28 cellular contexts compared by ENCODE assay signal in genomic region chr7:136925049-136925448, GRCh38. TPM values are rescaled to one million over a fixed set of nuclear protein-coding genes. Genes with fewer than 3 reads are reported as not detected.
DNase-seq lines count a peak whose midpoint lies in the region; TF ChIP-seq lines count a peak whose summit lies in the region.
"Had no signal": no experiment of that assay in that cellular context is flagged by ENCODE, and none has a peak within 500 bp of the region (broad histone marks: within the 10 kb centered on the region; RNA-seq: fewer than 3 reads in every experiment).

No MANE protein-coding gene starts in this region.

- no peaks in the 10 kb centered on the region for H3K9me3 Mint-ChIP-seq in progenitor cell of endocrine pancreas (ENCODE audit: low read depth)
- H3K9me3 Mint-ChIP-seq: activated T-helper 1 cell treated with anti-CD3 and anti-CD28 coated beads, Interleukin-12 subunit alpha, Interleukin-12 subunit beta, Interleukin-2, Interleukin-4 antibody, amounts not matched to agents 30 ng/mL and 10 ng/mL and 1 ng/mL, durations not matched to agents 14 hours and 24 hours and 36 hours; brain; H9 had no signal

- TF ChIP-seq EP300 in suprapubic skin (IDR thresholded peaks at IDR 0.05): no peak

- TF ChIP-seq CTCF in VCaP (conservative IDR thresholded peaks at IDR 0.05) (no peak), breast epithelium (IDR thresholded peaks at IDR 0.05) (no peak), progenitor cell of endocrine pancreas (IDR thresholded peaks at IDR 0.05; ENCODE audit: unreplicated experiment) (no peak), suprapubic skin (IDR thresholded peaks at IDR 0.05) (no peak)

- no peak overlapping the region for H3K4me3 ChIP-seq in breast epithelium
- no peak overlapping the region for H3K4me3 ChIP-seq in suprapubic skin
- H3K4me3 ChIP-seq: dorsolateral prefrontal cortex, PC-9, SJSA1, spleen, stomach, upper lobe of left lung had no signal

- H3K27me3 Mint-ChIP-seq in progenitor cell of endocrine pancreas: no peaks in the 10 kb centered on the region
- H3K27me3 Mint-ChIP-seq: B cell, brain had no signal

- intact Hi-C loops in breast epithelium (cut with DNase I; ENCODE audit: low total_unique reads): no loop called here

- H3K36me3 Mint-ChIP-seq in progenitor cell of endocrine pancreas (ENCODE audit: insufficient read depth): no peaks in the 10 kb centered on the region
- H3K36me3 Mint-ChIP-seq: activated naive CD4-positive, alpha-beta T cell treated with anti-CD3 and anti-CD28 coated beads, Interleukin-2, amount 50 U/mL, for 72 hours; brain had no signal

- H3K27ac ChIP-seq in VCaP (peak overlapping the region; percentile 60), breast epithelium (no peak overlapping the region), suprapubic skin (no peak overlapping the region)
- H3K27ac ChIP-seq: dorsolateral prefrontal cortex, PC-9, SJSA1, spleen, stomach had no signal

- H3K36me3 ChIP-seq in breast epithelium (no peaks in the 10 kb centered on the region), suprapubic skin (no peaks in the 10 kb centered on the region)
- H3K36me3 ChIP-seq: SJSA1, spleen, stomach, upper lobe of left lung had no signal

- DNase-seq in NCI-H2196 treated with DMSO at 0.1 percent for 48 hours (lab: John Stamatoyannopoulos, UW; ENCODE audit: unreplicated experiment) (peak; percentile 15), NCI-H2196 (lab: John Stamatoyannopoulos, UW; ENCODE audit: unreplicated experiment) (no peak), glomerular endothelial cell (ENCODE audit: extremely low read depth, low read depth, low spot score) (peak; percentile 44), smooth muscle cell of the brain vasculature (ENCODE audit: low read depth, low spot score) (peak; percentile 2), breast epithelium (ENCODE audit: low spot score in 2 of 2) (no peak), progenitor cell of endocrine pancreas (ENCODE audit: low spot score, unreplicated experiment) (no peak), suprapubic skin (ENCODE audit: low spot score in 2 of 2) (no peak)
- DNase-seq: 8988T; COR-L47; DND-41; dorsolateral prefrontal cortex; H9; KG1; MV-4-11; NCI-H187; NCI-H345; PC-9; spleen; stimulated activated CD4-positive, alpha-beta T cell treated with anti-CD3 and anti-CD28 coated beads, Interleukin-4, amount 100 ng/mL, for 4 hours; stomach; upper lobe of left lung had no signal

- H3K4me1 ChIP-seq in breast epithelium (no peaks in the 10 kb centered on the region), suprapubic skin (no peaks in the 10 kb centered on the region)
- H3K4me1 ChIP-seq: spleen had no signal

- H3K9me3 ChIP-seq in breast epithelium (no peaks in the 10 kb centered on the region), suprapubic skin (no peaks in the 10 kb centered on the region)
- H3K9me3 ChIP-seq: SJSA1, stomach, upper lobe of left lung had no signal

- H3K27me3 ChIP-seq in breast epithelium: no peaks in the 10 kb centered on the region
- H3K27me3 ChIP-seq in suprapubic skin: no peaks in the 10 kb centered on the region
- H3K27me3 ChIP-seq: SJSA1, spleen, stomach, upper lobe of left lung had no signal

- 46% methylated on average over 3 of the region's 3 CpGs for WGBS in suprapubic skin

- H3K4me1 Mint-ChIP-seq in progenitor cell of endocrine pancreas (ENCODE audit: low read depth): no peaks in the 10 kb centered on the region
- H3K4me1 Mint-ChIP-seq: B cell had no signal

- no peak overlapping the region for H3K27ac Mint-ChIP-seq in progenitor cell of endocrine pancreas
- H3K27ac Mint-ChIP-seq: activated naive CD4-positive, alpha-beta T cell treated with anti-CD3 and anti-CD28 coated beads, Interleukin-2, amount 50 U/mL, for 72 hours; activated T-helper 1 cell treated with anti-CD3 and anti-CD28 coated beads, Interleukin-12 subunit alpha, Interleukin-12 subunit beta, Interleukin-2, Interleukin-4 antibody, amounts not matched to agents 30 ng/mL and 10 ng/mL and 1 ng/mL, durations not matched to agents 14 hours and 24 hours and 36 hours; B cell; brain; H9; T-helper 2 cell treated with Interferon-gamma antibody and Interleukin-4, amounts not matched to agents 5 μg/mL and 100 μg/mL, for 36 hours had no signal

- TF ChIP-seq POLR2A in breast epithelium (IDR thresholded peaks at IDR 0.05): no peak
- no peak for TF ChIP-seq POLR2A in suprapubic skin (IDR thresholded peaks at IDR 0.05)

- H3K4me3 Mint-ChIP-seq in progenitor cell of endocrine pancreas (ENCODE audit: low read depth): no peak overlapping the region
- H3K4me3 Mint-ChIP-seq: activated T-helper 1 cell treated with anti-CD3 and anti-CD28 coated beads, Interleukin-12 subunit alpha, Interleukin-12 subunit beta, Interleukin-2, Interleukin-4 antibody, amounts not matched to agents 30 ng/mL and 10 ng/mL and 1 ng/mL, durations not matched to agents 14 hours and 24 hours and 36 hours; B cell; brain; H9; T-helper 2 cell treated with Interferon-gamma antibody and Interleukin-4, amounts not matched to agents 5 μg/mL and 100 μg/mL, for 36 hours had no signal

RNA-seq across cellular contexts. Expression of gene CHRM2, which starts 56.6 kb away (rescaled TPM):
- total RNA-seq in glomerular endothelial cell (1.4 and 3.3 TPM in 2 replicates), breast epithelium (not detected), progenitor cell of endocrine pancreas (not detected in 2 replicates), suprapubic skin (under 1 TPM in 2 of 4 donors, not detected in 2; 0.23 to 0.47 TPM)
- total RNA-seq: activated naive CD4-positive, alpha-beta T cell treated with anti-CD3 and anti-CD28 coated beads, Interleukin-2, amount 50 U/mL, for 72 hours; activated T-helper 1 cell treated with anti-CD3 and anti-CD28 coated beads, Interleukin-12 subunit alpha, Interleukin-12 subunit beta, Interleukin-2, Interleukin-4 antibody, amounts not matched to agents 30 ng/mL and 10 ng/mL and 1 ng/mL, durations not matched to agents 14 hours and 24 hours and 36 hours; B cell; H9 had no signal

Comparison
In these comparisons a context has a peak if more than half of its experiments do, and no peak if none do; other contexts are left out.
1. DNase-seq: peak in NCI-H2196 treated with DMSO at 0.1 percent for 48 hours (single experiment), glomerular endothelial cell (single experiment) and smooth muscle cell of the brain vasculature (single experiment); none in NCI-H2196 (single experiment), breast epithelium (0 of 2), progenitor cell of endocrine pancreas (single experiment) and suprapubic skin (0 of 2).